14 cellular contexts compared by ENCODE assay signal in the genomic region with DNA sequence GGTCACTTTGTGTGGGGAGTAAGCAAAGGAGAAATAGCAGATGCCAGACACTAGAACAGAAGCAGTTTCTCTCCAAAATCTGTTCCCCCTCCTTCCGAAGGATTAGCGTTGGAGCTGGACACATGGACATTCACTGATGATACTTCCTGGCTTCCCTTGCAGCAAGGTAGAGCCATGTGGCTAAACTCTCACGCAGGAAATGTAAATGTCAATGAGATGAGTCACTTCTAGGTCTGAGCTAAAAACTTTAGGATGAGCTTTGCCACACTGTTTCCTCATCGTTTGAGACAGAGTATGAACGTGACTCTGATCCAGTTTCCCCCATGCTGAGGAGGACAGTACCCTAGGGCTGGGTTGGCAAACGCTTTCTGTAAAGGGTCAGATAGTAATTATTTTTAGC. TPM values are rescaled to one million over a fixed set of nuclear protein-coding genes. Genes with fewer than 3 reads are reported as not detected.
A peak's percentile ranks its signal among the peaks of the same experiment; 100 is the strongest.
DNase-seq lines count a peak whose midpoint lies in the region; ATAC-seq and TF ChIP-seq lines count a peak whose summit lies in the region.
"Had no signal": no experiment of that assay in that cellular context is flagged by ENCODE, and none has a peak within 500 bp of the region (broad histone marks: within the 10 kb centered on the region; RNA-seq: fewer than 3 reads in every experiment).

No MANE protein-coding gene starts in this region.

- no peaks in the 10 kb centered on the region for H3K9me2 ChIP-seq in GM23338 (ENCODE audit: insufficient read depth)

- H3K27me3 Mint-ChIP-seq in GM23338 (ENCODE audit: insufficient read depth, low read depth, poor library complexity): peaks cover 3% of the 10 kb centered on the region

- no peaks in the 10 kb centered on the region for H3K4me1 ChIP-seq in GM23338 (ENCODE audit: insufficient read depth)

- H3K4me1 Mint-ChIP-seq in GM23338: peaks cover 9% of the 10 kb centered on the region; the same call in 2 of the 3 replicates
- H3K4me1 Mint-ChIP-seq: naive B cell had no signal

- H3K27ac ChIP-seq in GM23338 (ENCODE audit: low read depth): no peak overlapping the region
- no peak overlapping the region for H3K27ac ChIP-seq in substantia nigra (ENCODE audit: low read depth, low read length, poor library complexity, severe bottlenecking)
- H3K27ac ChIP-seq: upper lobe of left lung, VCaP had no signal

- H3K4me2 ChIP-seq in GM23338: no peak overlapping the region

- no peak for ATAC-seq in GM23338
- ATAC-seq in HG02840 (IDR thresholded peaks at IDR 0.05; ENCODE audit: low FRiP score, unreplicated experiment): no peak
- ATAC-seq in HG03095 (IDR thresholded peaks at IDR 0.05; ENCODE audit: unreplicated experiment): no peak

- H3K36me3 Mint-ChIP-seq in GM23338 (ENCODE audit: low read depth): no peaks in the 10 kb centered on the region

- no peaks in the 10 kb centered on the region for H3K27me3 ChIP-seq in GM23338 (ENCODE audit: insufficient read depth)
- H3K27me3 ChIP-seq: BE2C had no signal

- no peaks in the 10 kb centered on the region for H3K36me3 ChIP-seq in GM23338 (ENCODE audit: insufficient read depth)
- H3K36me3 ChIP-seq: BE2C, upper lobe of left lung had no signal

- H3F3A ChIP-seq in GM23338 (replicated peaks; ENCODE audit: low read depth): no peaks in the 10 kb centered on the region

- TF ChIP-seq CTCF in GM23338 (conservative IDR thresholded peaks at IDR 0.05; ENCODE audit: low read depth in 2 of 2) (no peak), fibroblast of pulmonary artery (IDR thresholded peaks at IDR 0.05; ENCODE audit: low read length, missing control alignments) (no peak)

- H3K4me3 ChIP-seq in GM23338 (no peak overlapping the region), fibroblast of pulmonary artery (replicated peaks; ENCODE audit: low read depth, low read length) (no peak overlapping the region)
- H3K4me3 ChIP-seq: upper lobe of left lung had no signal

- H3K4me3 Mint-ChIP-seq in GM23338: no peak overlapping the region
- H3K4me3 Mint-ChIP-seq: naive B cell had no signal

- no peaks in the 10 kb centered on the region for H3K79me2 ChIP-seq in GM23338 (replicated peaks; ENCODE audit: insufficient read depth)

- 0 out of 2 replicates have a peak overlapping the region, but pooled peaks have one; percentile 43 for H2AFZ ChIP-seq in GM23338

- H3K27ac Mint-ChIP-seq in GM23338: no peak overlapping the region
- H3K27ac Mint-ChIP-seq: naive B cell had no signal

- H4K20me1 ChIP-seq in GM23338 (replicated peaks; ENCODE audit: insufficient read depth): no peaks in the 10 kb centered on the region

- peaks cover 5% of the 10 kb centered on the region; the same call in 1 of the 3 replicates for H3K9me3 Mint-ChIP-seq in GM23338

- peak; percentile 67 for DNase-seq in A172 (ENCODE audit: low spot score)
- DNase-seq in GM23338 (ENCODE audit: low spot score): no peak
- DNase-seq in RKO (ENCODE audit: low spot score): peak; percentile 44
- DNase-seq in fibroblast of pulmonary artery (ENCODE audit: low read depth): peak; percentile 45
- no peak for DNase-seq in substantia nigra (lab: John Stamatoyannopoulos, UW)
- no peak for DNase-seq in activated CD4-positive, CD25-positive, alpha-beta regulatory T cell treated with anti-CD3 and anti-CD28 coated beads, Interleukin-2, amount 50 U/mL, for 72 hours
- DNase-seq: BE2C, GF-D8, naive B cell, NCI-H446, upper lobe of left lung had no signal

TF ChIP-seq in GM23338, 12 proteins besides CTCF, POLR2A, EP300 and RAD21 (continues in another document):
- TF ChIP-seq STAT1 (IDR thresholded peaks at IDR 0.05; ENCODE audit: unreplicated experiment) (no peak), NANOG (IDR thresholded peaks at IDR 0.05; ENCODE audit: borderline replicate concordance) (no peak), ZNF331 (CRISPR knock-in tag; IDR thresholded peaks at IDR 0.05; ENCODE audit: low read depth) (no peak), ZNF114 (CRISPR knock-in tag; IDR thresholded peaks at IDR 0.05) (no peak), CREB1 (CRISPR knock-in tag; IDR thresholded peaks at IDR 0.05; ENCODE audit: low read depth) (no peak), EZH2phosphoT487 (IDR thresholded peaks at IDR 0.05; ENCODE audit: unreplicated experiment) (no peak)
- TF ChIP-seq, protein P1, sequence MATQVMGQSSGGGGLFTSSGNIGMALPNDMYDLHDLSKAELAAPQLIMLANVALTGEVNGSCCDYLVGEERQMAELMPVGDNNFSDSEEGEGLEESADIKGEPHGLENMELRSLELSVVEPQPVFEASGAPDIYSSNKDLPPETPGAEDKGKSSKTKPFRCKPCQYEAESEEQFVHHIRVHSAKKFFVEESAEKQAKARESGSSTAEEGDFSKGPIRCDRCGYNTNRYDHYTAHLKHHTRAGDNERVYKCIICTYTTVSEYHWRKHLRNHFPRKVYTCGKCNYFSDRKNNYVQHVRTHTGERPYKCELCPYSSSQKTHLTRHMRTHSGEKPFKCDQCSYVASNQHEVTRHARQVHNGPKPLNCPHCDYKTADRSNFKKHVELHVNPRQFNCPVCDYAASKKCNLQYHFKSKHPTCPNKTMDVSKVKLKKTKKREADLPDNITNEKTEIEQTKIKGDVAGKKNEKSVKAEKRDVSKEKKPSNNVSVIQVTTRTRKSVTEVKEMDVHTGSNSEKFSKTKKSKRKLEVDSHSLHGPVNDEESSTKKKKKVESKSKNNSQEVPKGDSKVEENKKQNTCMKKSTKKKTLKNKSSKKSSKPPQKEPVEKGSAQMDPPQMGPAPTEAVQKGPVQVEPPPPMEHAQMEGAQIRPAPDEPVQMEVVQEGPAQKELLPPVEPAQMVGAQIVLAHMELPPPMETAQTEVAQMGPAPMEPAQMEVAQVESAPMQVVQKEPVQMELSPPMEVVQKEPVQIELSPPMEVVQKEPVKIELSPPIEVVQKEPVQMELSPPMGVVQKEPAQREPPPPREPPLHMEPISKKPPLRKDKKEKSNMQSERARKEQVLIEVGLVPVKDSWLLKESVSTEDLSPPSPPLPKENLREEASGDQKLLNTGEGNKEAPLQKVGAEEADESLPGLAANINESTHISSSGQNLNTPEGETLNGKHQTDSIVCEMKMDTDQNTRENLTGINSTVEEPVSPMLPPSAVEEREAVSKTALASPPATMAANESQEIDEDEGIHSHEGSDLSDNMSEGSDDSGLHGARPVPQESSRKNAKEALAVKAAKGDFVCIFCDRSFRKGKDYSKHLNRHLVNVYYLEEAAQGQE (IDR thresholded peaks at IDR 0.05; ENCODE audit: unreplicated experiment): no peak

RNA-seq across cellular contexts. Expression of a gene that starts 5.1 kb away (rescaled TPM):
- not detected in 2 replicates for total RNA-seq in A172 (2014; rRNA removed; shearing (Covaris generic))
- total RNA-seq in GM23338 (2014; rRNA removed; shearing (Covaris generic)): 1.7 and 2.5 TPM in 2 replicates
- polyA plus RNA-seq in GM23338 (2016; fragmentation: Nextera tagmentation; extraction: Ambion mirVana): 1.1 and 1.9 TPM in 2 replicates

RNA-seq across cellular contexts. Expression of a gene that starts 5.2 kb away (rescaled TPM):
- 0.12 TPM in 1 of 2 replicates, not detected in the other for total RNA-seq in A172 (2014; rRNA removed; shearing (Covaris generic))
- 0.52 TPM in 1 of 2 replicates, not detected in the other for total RNA-seq in GM23338 (2014; rRNA removed; shearing (Covaris generic))
- 0.63 and 0.94 TPM in 2 replicates for polyA plus RNA-seq in GM23338 (2016; fragmentation: Nextera tagmentation; extraction: Ambion mirVana)

RNA-seq across cellular contexts. Expression of a gene that starts 37.0 kb away (rescaled TPM):
- total RNA-seq in A172 (2014; rRNA removed; shearing (Covaris generic)): not detected in 2 replicates
- total RNA-seq in GM23338 (2014; rRNA removed; shearing (Covaris generic)): 2.3 and 4.2 TPM in 2 replicates
- 1.4 and 2.6 TPM in 2 replicates for polyA plus RNA-seq in GM23338 (2016; fragmentation: Nextera tagmentation; extraction: Ambion mirVana)

Comparison
In these comparisons a context has a peak if more than half of its experiments do, and no peak if none do; other contexts are left out.
1. DNase-seq: peak in A172 (single experiment), RKO (single experiment) and fibroblast of pulmonary artery (single experiment); none in GM23338 (single experiment), substantia nigra (0 of 49) and activated CD4-positive, CD25-positive, alpha-beta regulatory T cell treated with anti-CD3 and anti-CD28 coated beads, Interleukin-2, amount 50 U/mL, for 72 hours (single experiment).